In genomic region chr19:44746946-44747738, GRCh38 we compare ENCODE assay signal across 1 cellular context.
TF ChIP-seq lines count a peak whose summit lies in the region.

No MANE protein-coding gene starts in this region.

TF ChIP-seq in GM23338, 12 proteins besides CTCF, POLR2A, EP300 and RAD21 (continued from another document):
- no peak for TF ChIP-seq ZNF462 (CRISPR knock-in tag; IDR thresholded peaks at IDR 0.05)
- no peak for TF ChIP-seq REST (IDR thresholded peaks at IDR 0.05; ENCODE audit: unreplicated experiment)
- TF ChIP-seq ZNF114 (CRISPR knock-in tag; IDR thresholded peaks at IDR 0.05): no peak
- no peak for TF ChIP-seq JUNB (IDR thresholded peaks at IDR 0.05; ENCODE audit: unreplicated experiment)
- no peak for TF ChIP-seq POLR2AphosphoS5 (IDR thresholded peaks at IDR 0.05; ENCODE audit: low read depth)
- TF ChIP-seq CREB1 (CRISPR knock-in tag; IDR thresholded peaks at IDR 0.05; ENCODE audit: low read depth): no peak
- TF ChIP-seq ZNF331 (CRISPR knock-in tag; IDR thresholded peaks at IDR 0.05; ENCODE audit: low read depth): no peak
- TF ChIP-seq EZH2phosphoT487 (IDR thresholded peaks at IDR 0.05; ENCODE audit: unreplicated experiment): no peak
- no peak for TF ChIP-seq NANOG (IDR thresholded peaks at IDR 0.05; ENCODE audit: borderline replicate concordance)
- no peak for TF ChIP-seq STAT1 (IDR thresholded peaks at IDR 0.05; ENCODE audit: unreplicated experiment)
